1 cellular context compared by ENCODE assay signal in the genomic region with DNA sequence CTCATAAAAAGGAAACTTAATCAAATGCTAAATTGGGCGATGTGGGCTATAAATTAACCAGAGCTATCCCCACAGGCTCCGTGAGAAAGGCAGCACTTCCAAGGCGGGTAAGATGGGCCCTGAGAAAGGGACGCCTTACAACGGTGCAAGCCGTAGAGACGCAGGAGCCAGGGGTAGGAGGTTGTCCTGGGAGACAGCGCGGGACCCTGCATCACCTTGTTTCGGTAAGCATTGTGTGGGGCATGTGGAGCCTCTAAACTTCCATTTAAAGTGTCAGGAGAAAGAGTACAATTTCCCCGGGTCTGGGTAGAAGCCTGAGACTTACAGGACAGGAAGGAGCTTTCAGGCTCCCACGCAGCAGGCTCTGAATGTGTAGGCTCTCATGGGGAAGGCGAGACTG.
TF ChIP-seq lines count a peak whose summit lies in the region.

No MANE protein-coding gene starts in this region.

TF ChIP-seq in HCT116, 20 proteins besides CTCF, POLR2A, EP300 and RAD21 (continued from another document):
- no peak for TF ChIP-seq REST (IDR thresholded peaks at IDR 0.05; ENCODE audit: low read depth)
- TF ChIP-seq EZH2 (IDR thresholded peaks at IDR 0.05), result no peak
- no peak for TF ChIP-seq JUND (IDR thresholded peaks at IDR 0.05)
- TF ChIP-seq SIN3A (IDR thresholded peaks at IDR 0.05; ENCODE audit: low read depth), result no peak
- no peak for TF ChIP-seq SRF (IDR thresholded peaks at IDR 0.05; ENCODE audit: low read depth)
- no peak for TF ChIP-seq EGR1 (IDR thresholded peaks at IDR 0.05; ENCODE audit: low read depth)
